In genomic region chr2:6921321-6921922, GRCh38 we compare ENCODE assay signal across 1 cellular context.
A peak's percentile ranks its signal among the peaks of the same experiment; 100 is the strongest.
TF ChIP-seq lines count a peak whose summit lies in the region.

No MANE protein-coding gene starts in this region.

TF ChIP-seq in HepG2, 621 proteins besides CTCF, POLR2A, EP300 and RAD21 (continued from another document and continues in another):
- no peak for TF ChIP-seq NFAT5 (CRISPR knock-in tag; IDR thresholded peaks at IDR 0.05)
- TF ChIP-seq GRHL1 (CRISPR knock-in tag; conservative IDR thresholded peaks at IDR 0.05) = no peak
- 0 out of 2 replicates have a peak, but pooled peaks have one; percentile 31 for TF ChIP-seq ZFP37 (CRISPR knock-in tag; IDR thresholded peaks at IDR 0.05; ENCODE audit: borderline replicate concordance)
- TF ChIP-seq TFDP1 (CRISPR knock-in tag; IDR thresholded peaks at IDR 0.05; ENCODE audit: borderline replicate concordance) = peak; percentile 94; the same call in 1 of the 2 replicates
- TF ChIP-seq GMEB2 (CRISPR knock-in tag; IDR thresholded peaks at IDR 0.05; ENCODE audit: low read depth) = no peak
- TF ChIP-seq ZFP91 (CRISPR knock-in tag; IDR thresholded peaks at IDR 0.05; ENCODE audit: borderline replicate concordance) = peak; percentile 90
- no peak for TF ChIP-seq ZNF235 (CRISPR knock-in tag; IDR thresholded peaks at IDR 0.05; ENCODE audit: borderline replicate concordance)
- TF ChIP-seq MIER3 (CRISPR knock-in tag; IDR thresholded peaks at IDR 0.05; ENCODE audit: borderline replicate concordance) = peak; percentile 90
- TF ChIP-seq XBP1 (CRISPR knock-in tag; IDR thresholded peaks at IDR 0.05) = no peak
- TF ChIP-seq SMARCC2 (IDR thresholded peaks at IDR 0.05) = no peak
- TF ChIP-seq HBP1 (CRISPR knock-in tag; IDR thresholded peaks at IDR 0.05; ENCODE audit: low read depth) = peak; percentile 77
- no peak for TF ChIP-seq MLX (CRISPR knock-in tag; IDR thresholded peaks at IDR 0.05)
- TF ChIP-seq SMYD3 (CRISPR knock-in tag; IDR thresholded peaks at IDR 0.05) = peak; percentile 60; the same call in 1 of the 2 replicates
- no peak for TF ChIP-seq ZNF446 (CRISPR knock-in tag; IDR thresholded peaks at IDR 0.05)
- no peak for TF ChIP-seq ZNF17 (CRISPR knock-in tag; IDR thresholded peaks at IDR 0.05)
- no peak for TF ChIP-seq ZUFSP (CRISPR knock-in tag; IDR thresholded peaks at IDR 0.05; ENCODE audit: borderline replicate concordance)
- TF ChIP-seq ZNF124 (CRISPR knock-in tag; IDR thresholded peaks at IDR 0.05) = peak; percentile 90; the same call in 1 of the 2 replicates
- 0 out of 2 replicates have a peak, but pooled peaks have one; percentile 48 for TF ChIP-seq ZBTB2 (CRISPR knock-in tag; IDR thresholded peaks at IDR 0.05; ENCODE audit: low read depth)
- no peak for TF ChIP-seq NR1H2 (CRISPR knock-in tag; IDR thresholded peaks at IDR 0.05; ENCODE audit: borderline replicate concordance, low read depth)
- no peak for TF ChIP-seq DBP (CRISPR knock-in tag; IDR thresholded peaks at IDR 0.05; ENCODE audit: not compliant biosample characterization)
- TF ChIP-seq ZSCAN9 (CRISPR knock-in tag; IDR thresholded peaks at IDR 0.05; ENCODE audit: borderline replicate concordance) = 0 out of 2 replicates have a peak, but pooled peaks have one; percentile 55
- TF ChIP-seq PBX3 (CRISPR knock-in tag; IDR thresholded peaks at IDR 0.05; ENCODE audit: borderline replicate concordance) = no peak
- no peak for TF ChIP-seq CENPX (CRISPR knock-in tag; IDR thresholded peaks at IDR 0.05)
- TF ChIP-seq ZNF549 (CRISPR knock-in tag; IDR thresholded peaks at IDR 0.05) = no peak
- TF ChIP-seq PRDM4 (CRISPR knock-in tag; IDR thresholded peaks at IDR 0.05; ENCODE audit: borderline replicate concordance) = no peak
- peak; percentile 54; the same call in 1 of the 2 replicates for TF ChIP-seq ZNF724P (CRISPR knock-in tag; IDR thresholded peaks at IDR 0.05; ENCODE audit: borderline replicate concordance)
- TF ChIP-seq ZNF629 (CRISPR knock-in tag; conservative IDR thresholded peaks at IDR 0.05) = no peak; the same call in 1 of the 2 replicates
- TF ChIP-seq SNAPC5 (CRISPR knock-in tag; IDR thresholded peaks at IDR 0.05; ENCODE audit: borderline replicate concordance) = no peak; the same call in 1 of the 2 replicates
- no peak for TF ChIP-seq GZF1 (CRISPR knock-in tag; IDR thresholded peaks at IDR 0.05)
